In the genomic region with DNA sequence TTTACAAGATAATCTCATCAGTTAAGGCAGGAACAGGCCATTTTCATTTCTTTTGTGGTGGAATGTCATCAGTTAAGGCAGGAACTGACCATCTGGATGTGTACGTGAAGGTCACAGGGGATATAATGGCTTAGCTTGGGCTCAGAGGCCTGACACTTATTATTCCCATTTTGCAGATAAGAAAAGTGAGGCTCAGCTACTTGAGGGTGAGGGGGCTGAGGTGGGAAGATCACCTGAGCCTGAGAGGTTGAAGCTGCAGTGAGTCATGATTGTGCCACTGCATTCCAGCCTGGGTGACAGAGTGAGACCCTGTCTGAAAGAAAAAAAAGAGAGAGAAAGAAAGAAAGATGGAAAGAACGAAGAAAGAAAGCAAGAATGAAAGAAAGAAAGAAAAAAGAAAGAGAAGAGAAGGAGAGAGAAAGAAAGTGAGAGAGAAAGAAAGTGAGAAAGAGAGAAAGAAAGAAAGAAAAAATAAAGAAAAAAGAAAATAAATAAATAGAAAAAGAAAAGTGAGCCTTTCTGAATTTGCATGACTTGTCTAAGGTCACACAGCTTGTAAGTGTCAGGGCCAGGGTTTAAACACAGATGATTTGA, we compare ENCODE assay signal across 1 cellular context.
TF ChIP-seq lines count a peak whose summit lies in the region.

No MANE protein-coding gene starts in this region.

TF ChIP-seq in IMR-90, 13 proteins besides CTCF, POLR2A, EP300 and RAD21:
- TF ChIP-seq MAFK (IDR thresholded peaks at IDR 0.05; ENCODE audit: low read depth, low read length) (no peak), MXI1 (IDR thresholded peaks at IDR 0.05; ENCODE audit: borderline replicate concordance, low read depth, low read length) (no peak), CHD1 (IDR thresholded peaks at IDR 0.05; ENCODE audit: low read depth, low read length) (no peak), BHLHE40 (IDR thresholded peaks at IDR 0.05; ENCODE audit: low read depth, low read length) (no peak), FOS (IDR thresholded peaks at IDR 0.05; ENCODE audit: low read depth, low read length) (no peak), RFX5 (IDR thresholded peaks at IDR 0.05; ENCODE audit: low read depth, low read length) (no peak), CEBPB (IDR thresholded peaks at IDR 0.05; ENCODE audit: low read depth, low read length) (no peak), MAZ (IDR thresholded peaks at IDR 0.05; ENCODE audit: borderline replicate concordance, low read depth, low read length) (no peak), RCOR1 (IDR thresholded peaks at IDR 0.05; ENCODE audit: insufficient replicate concordance, low read length) (no peak), NFE2L2 (IDR thresholded peaks at IDR 0.05; ENCODE audit: low read depth, low read length) (no peak), SMC3 (IDR thresholded peaks at IDR 0.05; ENCODE audit: low read depth, low read length) (no peak)
- TF ChIP-seq, protein P1, sequence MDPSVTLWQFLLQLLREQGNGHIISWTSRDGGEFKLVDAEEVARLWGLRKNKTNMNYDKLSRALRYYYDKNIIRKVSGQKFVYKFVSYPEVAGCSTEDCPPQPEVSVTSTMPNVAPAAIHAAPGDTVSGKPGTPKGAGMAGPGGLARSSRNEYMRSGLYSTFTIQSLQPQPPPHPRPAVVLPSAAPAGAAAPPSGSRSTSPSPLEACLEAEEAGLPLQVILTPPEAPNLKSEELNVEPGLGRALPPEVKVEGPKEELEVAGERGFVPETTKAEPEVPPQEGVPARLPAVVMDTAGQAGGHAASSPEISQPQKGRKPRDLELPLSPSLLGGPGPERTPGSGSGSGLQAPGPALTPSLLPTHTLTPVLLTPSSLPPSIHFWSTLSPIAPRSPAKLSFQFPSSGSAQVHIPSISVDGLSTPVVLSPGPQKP (IDR thresholded peaks at IDR 0.05; ENCODE audit: borderline replicate concordance, low read depth, low read length) = no peak
- TF ChIP-seq, protein P2, sequence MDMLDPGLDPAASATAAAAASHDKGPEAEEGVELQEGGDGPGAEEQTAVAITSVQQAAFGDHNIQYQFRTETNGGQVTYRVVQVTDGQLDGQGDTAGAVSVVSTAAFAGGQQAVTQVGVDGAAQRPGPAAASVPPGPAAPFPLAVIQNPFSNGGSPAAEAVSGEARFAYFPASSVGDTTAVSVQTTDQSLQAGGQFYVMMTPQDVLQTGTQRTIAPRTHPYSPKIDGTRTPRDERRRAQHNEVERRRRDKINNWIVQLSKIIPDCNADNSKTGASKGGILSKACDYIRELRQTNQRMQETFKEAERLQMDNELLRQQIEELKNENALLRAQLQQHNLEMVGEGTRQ (IDR thresholded peaks at IDR 0.05; ENCODE audit: low read depth, low read length) = no peak
